8 cellular contexts compared by ENCODE assay signal in the genomic region with DNA sequence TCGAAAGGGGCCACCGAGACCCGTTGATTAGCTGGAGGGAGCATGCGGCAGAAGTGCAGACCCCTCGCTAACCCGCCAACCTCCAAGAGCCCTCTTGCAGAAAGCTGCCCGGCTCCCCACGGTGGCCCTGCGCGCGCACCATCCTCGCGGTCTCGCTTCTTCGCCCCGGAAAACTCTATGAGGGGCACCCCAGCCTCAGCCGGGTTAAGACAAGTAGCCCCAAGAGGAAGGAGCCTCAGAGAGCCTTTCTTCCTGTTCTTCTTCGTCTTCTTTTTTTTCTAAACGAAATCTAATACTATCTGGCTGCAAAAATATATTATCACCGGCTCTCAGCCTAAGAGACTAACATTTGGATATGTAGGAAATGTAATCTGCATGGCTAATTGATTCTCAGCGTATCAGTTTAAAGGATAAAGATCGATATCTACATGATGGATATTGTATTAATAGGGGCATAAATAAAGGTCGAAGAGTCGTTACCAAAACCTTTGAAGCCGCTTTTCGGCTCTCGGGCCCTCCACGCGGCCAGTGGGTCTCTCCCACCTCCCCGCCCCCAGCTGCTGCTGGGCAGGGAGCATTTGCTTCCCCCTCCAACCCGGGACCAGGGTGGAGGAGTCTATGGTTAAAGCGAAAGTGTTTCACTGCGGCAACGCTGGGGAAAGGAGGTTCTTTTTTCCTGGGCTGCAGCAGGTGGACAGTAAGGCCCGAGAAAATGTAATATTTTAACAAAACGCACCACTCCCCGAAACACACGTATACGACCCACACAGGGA. TPM values are rescaled to one million over a fixed set of nuclear protein-coding genes. Genes with fewer than 3 reads are reported as not detected.
DNase-seq lines count a peak whose midpoint lies in the region; ATAC-seq and TF ChIP-seq lines count a peak whose summit lies in the region.

No MANE protein-coding gene starts in this region.

- peak; percentile 30 for ATAC-seq in left lung
- ATAC-seq in HG02973 (IDR thresholded peaks at IDR 0.05; ENCODE audit: unreplicated experiment): no peak

- TF ChIP-seq CTCF in left lung (IDR thresholded peaks at IDR 0.05) (no peak), type B pancreatic cell (conservative IDR thresholded peaks at IDR 0.05) (no peak)

- H3K4me3 Mint-ChIP-seq in activated naive CD4-positive, alpha-beta T cell treated with anti-CD3 and anti-CD28 coated beads, Interleukin-2, amount 10 ng/mL, durations not matched to agents 7 days and 5 days: peak overlapping the region; percentile 69
- H3K4me3 Mint-ChIP-seq in activated CD4-positive, alpha-beta memory T cell treated with anti-CD3 and anti-CD28 coated beads, Interleukin-2, amount 10 ng/mL, durations not matched to agents 7 days and 5 days: peak overlapping the region; percentile 50
- peak overlapping the region; percentile 74 for H3K4me3 Mint-ChIP-seq in type B pancreatic cell

- no peaks in the 10 kb centered on the region for H3K36me3 ChIP-seq in left lung

- H3K27ac ChIP-seq in left lung: peak overlapping the region in 1 of 2 donors; percentile 55

- intact Hi-C loops in left lung (cut with DNase I): no loop called here

- peaks cover 100% of the 10 kb centered on the region for H3K27me3 Mint-ChIP-seq in activated naive CD4-positive, alpha-beta T cell treated with anti-CD3 and anti-CD28 coated beads, Interleukin-2, amount 10 ng/mL, durations not matched to agents 7 days and 5 days
- H3K27me3 Mint-ChIP-seq in activated CD4-positive, alpha-beta memory T cell treated with anti-CD3 and anti-CD28 coated beads, Interleukin-2, amount 10 ng/mL, durations not matched to agents 7 days and 5 days: peaks cover 95% of the 10 kb centered on the region
- H3K27me3 Mint-ChIP-seq in type B pancreatic cell: peaks cover 100% of the 10 kb centered on the region

- peaks cover 31% of the 10 kb centered on the region for H3K4me1 Mint-ChIP-seq in activated naive CD4-positive, alpha-beta T cell treated with anti-CD3 and anti-CD28 coated beads, Interleukin-2, amount 10 ng/mL, durations not matched to agents 7 days and 5 days
- peaks cover 37% of the 10 kb centered on the region for H3K4me1 Mint-ChIP-seq in activated CD4-positive, alpha-beta memory T cell treated with anti-CD3 and anti-CD28 coated beads, Interleukin-2, amount 10 ng/mL, durations not matched to agents 7 days and 5 days
- H3K4me1 Mint-ChIP-seq in type B pancreatic cell (ENCODE audit: unreplicated experiment): peaks cover 6% of the 10 kb centered on the region

- peaks cover 13 to 34% of the 10 kb centered on the region in 2 donors for H3K4me1 ChIP-seq in left lung

- peak overlapping the region in 1 of 2 donors; percentile 51 for H3K4me3 ChIP-seq in left lung

- peak overlapping the region; percentile 80 for H3K27ac Mint-ChIP-seq in activated naive CD4-positive, alpha-beta T cell treated with anti-CD3 and anti-CD28 coated beads, Interleukin-2, amount 10 ng/mL, durations not matched to agents 7 days and 5 days
- no peak overlapping the region for H3K27ac Mint-ChIP-seq in activated CD4-positive, alpha-beta memory T cell treated with anti-CD3 and anti-CD28 coated beads, Interleukin-2, amount 10 ng/mL, durations not matched to agents 7 days and 5 days
- H3K27ac Mint-ChIP-seq in type B pancreatic cell: peak overlapping the region; percentile 0

- CTCF ChIA-PET in activated naive CD4-positive, alpha-beta T cell treated with anti-CD3 and anti-CD28 coated beads, Interleukin-2, amount 10 ng/mL, durations not matched to agents 7 days and 5 days (lab: Charles Lee): no interaction called here
- CTCF ChIA-PET in activated CD4-positive, alpha-beta memory T cell treated with anti-CD3 and anti-CD28 coated beads, Interleukin-2, amount 10 ng/mL, durations not matched to agents 7 days and 5 days (lab: Charles Lee): no interaction called here

- H3K9me3 Mint-ChIP-seq in activated naive CD4-positive, alpha-beta T cell treated with anti-CD3 and anti-CD28 coated beads, Interleukin-2, amount 10 ng/mL, durations not matched to agents 7 days and 5 days: peaks cover 5% of the 10 kb centered on the region
- peaks cover 3% of the 10 kb centered on the region for H3K9me3 Mint-ChIP-seq in activated CD4-positive, alpha-beta memory T cell treated with anti-CD3 and anti-CD28 coated beads, Interleukin-2, amount 10 ng/mL, durations not matched to agents 7 days and 5 days
- H3K9me3 Mint-ChIP-seq in type B pancreatic cell: no peaks in the 10 kb centered on the region

- POLR2A ChIA-PET in activated CD4-positive, alpha-beta memory T cell treated with anti-CD3 and anti-CD28 coated beads, Interleukin-2, amount 10 ng/mL, durations not matched to agents 7 days and 5 days (lab: Charles Lee): no interaction called here

- H3K27me3 ChIP-seq in left lung: peaks cover 100% of the 10 kb centered on the region in 2 donors

- DNase-seq in activated naive CD4-positive, alpha-beta T cell treated with anti-CD3 and anti-CD28 coated beads, Interleukin-2, amount 10 ng/mL, durations not matched to agents 7 days and 5 days: no peak
- no peak for DNase-seq in activated naive CD4-positive, alpha-beta T cell treated with Interleukin-2 at 50 U/mL for 16 hours
- DNase-seq in activated CD4-positive, alpha-beta memory T cell treated with anti-CD3 and anti-CD28 coated beads, Interleukin-2, amount 10 ng/mL, durations not matched to agents 7 days and 5 days: no peak
- DNase-seq in left lung (peak in 1 of 2 donors; percentile 82), type B pancreatic cell (ENCODE audit: extremely low spot score, unreplicated experiment) (no peak), NCI-H2171 treated with DMSO at 0.1 percent for 48 hours (lab: John Stamatoyannopoulos, UW) (no peak), GOT3 (lab: John Stamatoyannopoulos, UW) (no peak)

- peaks cover 11% of the 10 kb centered on the region for H3K36me3 Mint-ChIP-seq in activated naive CD4-positive, alpha-beta T cell treated with anti-CD3 and anti-CD28 coated beads, Interleukin-2, amount 10 ng/mL, durations not matched to agents 7 days and 5 days
- H3K36me3 Mint-ChIP-seq in activated CD4-positive, alpha-beta memory T cell treated with anti-CD3 and anti-CD28 coated beads, Interleukin-2, amount 10 ng/mL, durations not matched to agents 7 days and 5 days (ENCODE audit: low read depth): peaks cover 17% of the 10 kb centered on the region
- peaks cover 12% of the 10 kb centered on the region for H3K36me3 Mint-ChIP-seq in type B pancreatic cell

- H3K9me3 ChIP-seq in left lung: no peaks in the 10 kb centered on the region

RNA-seq across cellular contexts. Expression of gene PAX3, which starts 6.1 kb away (rescaled TPM):
- total RNA-seq in activated CD4-positive, alpha-beta memory T cell treated with anti-CD3 and anti-CD28 coated beads, Interleukin-2, amount 10 ng/mL, durations not matched to agents 7 days and 5 days: not detected
- not detected for total RNA-seq in left lung
- 66.7 TPM in 1 of 2 replicates, not detected in the other for total RNA-seq in type B pancreatic cell (ENCODE audit: low replicate concordance)
